ENCODE assay signal across 8 cellular contexts in the genomic region with DNA sequence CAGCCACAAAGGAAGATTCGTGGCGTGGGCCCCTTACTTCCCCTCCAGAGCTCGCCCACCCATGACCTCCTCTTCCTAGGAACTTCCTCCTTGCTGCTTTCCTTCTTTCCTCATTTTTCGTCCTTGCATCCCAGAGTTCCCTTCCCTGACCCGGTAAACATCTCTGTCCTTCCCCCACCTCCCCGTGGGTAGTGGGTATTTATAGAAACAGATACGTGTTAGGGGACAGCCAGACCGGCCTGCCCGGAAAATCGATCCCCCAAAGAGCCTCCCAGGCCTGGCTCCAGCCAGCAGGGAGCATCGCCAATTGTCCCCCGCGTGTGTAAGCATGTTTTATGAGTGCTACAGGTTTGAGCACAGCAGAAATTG. TPM values are rescaled to one million over a fixed set of nuclear protein-coding genes. Genes with fewer than 3 reads are reported as not detected.
DNase-seq lines count a peak whose midpoint lies in the region; ATAC-seq and TF ChIP-seq lines count a peak whose summit lies in the region.

No MANE protein-coding gene starts in this region.

- no peak for ATAC-seq in naive thymus-derived CD8-positive, alpha-beta T cell
- ATAC-seq in HG02884 (IDR thresholded peaks at IDR 0.05; ENCODE audit: unreplicated experiment): no peak

- POLR2A ChIA-PET in naive thymus-derived CD8-positive, alpha-beta T cell (lab: Charles Lee): interaction anchor here (0.7 to 15.2 kb wide), 15 partner anchors 11 to 361 kb away, joined by 3 to 352 read pairs (median 7); no protein-coding TSS in a partner anchor

- peak overlapping the region; percentile 96 to 99 (median 98) for H3K27ac ChIP-seq in esophagus muscularis mucosa (replicated peaks in 1 of 4)

- H3K9me3 ChIP-seq in esophagus muscularis mucosa: no peaks in the 10 kb centered on the region

- peak overlapping the region; percentile 97 for H3K4me3 Mint-ChIP-seq in activated CD4-positive, alpha-beta T cell treated with anti-CD3 and anti-CD28 coated beads, Interleukin-2, amount 10 ng/mL, durations not matched to agents 24 days and 14 days
- H3K4me3 Mint-ChIP-seq in T-helper 2 cell treated with Interferon-gamma antibody and Interleukin-4, amounts not matched to agents 5 μg/mL and 100 μg/mL, for 36 hours: peak overlapping the region; percentile 86
- H3K4me3 Mint-ChIP-seq in naive thymus-derived CD8-positive, alpha-beta T cell: peak overlapping the region; percentile 94 to 100 (median 98)

- no peaks in the 10 kb centered on the region for H3K36me3 ChIP-seq in esophagus muscularis mucosa

- H3K9me3 Mint-ChIP-seq in activated CD4-positive, alpha-beta T cell treated with anti-CD3 and anti-CD28 coated beads, Interleukin-2, amount 10 ng/mL, durations not matched to agents 24 days and 14 days: no peaks in the 10 kb centered on the region
- no peaks in the 10 kb centered on the region for H3K9me3 Mint-ChIP-seq in T-helper 2 cell treated with Interferon-gamma antibody and Interleukin-4, amounts not matched to agents 5 μg/mL and 100 μg/mL, for 36 hours
- peaks cover 0 to 1% (median 0%) of the 10 kb centered on the region in 9 donors for H3K9me3 Mint-ChIP-seq in naive thymus-derived CD8-positive, alpha-beta T cell

- peak overlapping the region; percentile 85 to 100 (median 98) for H3K4me3 ChIP-seq in esophagus muscularis mucosa

- peak overlapping the region; percentile 92 for H3K27ac Mint-ChIP-seq in activated CD4-positive, alpha-beta T cell treated with anti-CD3 and anti-CD28 coated beads, Interleukin-2, amount 10 ng/mL, durations not matched to agents 24 days and 14 days
- peak overlapping the region; percentile 80 for H3K27ac Mint-ChIP-seq in T-helper 2 cell treated with Interferon-gamma antibody and Interleukin-4, amounts not matched to agents 5 μg/mL and 100 μg/mL, for 36 hours
- peak overlapping the region; percentile 94 to 99 (median 97) for H3K27ac Mint-ChIP-seq in naive thymus-derived CD8-positive, alpha-beta T cell

- H3K4me1 ChIP-seq in esophagus muscularis mucosa: peaks cover 38 to 65% (median 62%) of the 10 kb centered on the region in 4 donors

- TF ChIP-seq POLR2A in esophagus muscularis mucosa (IDR thresholded peaks at IDR 0.05; ENCODE audit: low read depth): no peak

- intact Hi-C loops in activated CD4-positive, alpha-beta T cell treated with anti-CD3 and anti-CD28 coated beads, Interleukin-2, amount 10 ng/mL, durations not matched to agents 24 days and 14 days (cut with micrococcal nuclease): loop anchor here (1.0 to 10.0 kb wide), 3 partner anchors 48 to 295 kb away; no protein-coding TSS in a partner anchor
- intact Hi-C loops in esophagus muscularis mucosa (cut with DNase I): loop anchor here (10.0 kb wide), 1 partner anchor 175 kb away; no protein-coding TSS in a partner anchor

- peaks cover 46% of the 10 kb centered on the region for H3K4me1 Mint-ChIP-seq in activated CD4-positive, alpha-beta T cell treated with anti-CD3 and anti-CD28 coated beads, Interleukin-2, amount 10 ng/mL, durations not matched to agents 24 days and 14 days
- peaks cover 44% of the 10 kb centered on the region for H3K4me1 Mint-ChIP-seq in T-helper 2 cell treated with Interferon-gamma antibody and Interleukin-4, amounts not matched to agents 5 μg/mL and 100 μg/mL, for 36 hours (ENCODE audit: low read depth)
- peaks cover 42 to 63% (median 51%) of the 10 kb centered on the region in 4 donors for H3K4me1 Mint-ChIP-seq in naive thymus-derived CD8-positive, alpha-beta T cell

- H3K36me3 Mint-ChIP-seq in activated CD4-positive, alpha-beta T cell treated with anti-CD3 and anti-CD28 coated beads, Interleukin-2, amount 10 ng/mL, durations not matched to agents 24 days and 14 days (ENCODE audit: low read depth): peaks cover 36% of the 10 kb centered on the region
- peaks cover 32% of the 10 kb centered on the region for H3K36me3 Mint-ChIP-seq in T-helper 2 cell treated with Interferon-gamma antibody and Interleukin-4, amounts not matched to agents 5 μg/mL and 100 μg/mL, for 36 hours (ENCODE audit: low read depth)
- H3K36me3 Mint-ChIP-seq in naive thymus-derived CD8-positive, alpha-beta T cell: peaks cover 18 to 45% (median 26%) of the 10 kb centered on the region in 3 donors

- no peaks in the 10 kb centered on the region for H3K27me3 ChIP-seq in esophagus muscularis mucosa

- under 1% methylated on average over 13 of the region's 13 CpGs for WGBS in esophagus muscularis mucosa

- no peak for TF ChIP-seq EP300 in esophagus muscularis mucosa (IDR thresholded peaks at IDR 0.05)

- DNase-seq in activated CD4-positive, alpha-beta T cell treated with anti-CD3 and anti-CD28 coated beads, Interleukin-2, amount 10 ng/mL, durations not matched to agents 24 days and 14 days: peak; percentile 70
- no peak for DNase-seq in activated CD4-positive, alpha-beta T cell treated with anti-CD3 and anti-CD28 coated beads for 1 hour
- DNase-seq in T-helper 2 cell treated with Interferon-gamma antibody and Interleukin-4, amounts not matched to agents 5 μg/mL and 100 μg/mL, for 36 hours (ENCODE audit: low spot score): no peak
- DNase-seq in esophagus muscularis mucosa (ENCODE audit: extremely low spot score) (no peak), DMS153 (lab: John Stamatoyannopoulos, UW) (no peak), NCI-H2081 treated with DMSO at 0.1 percent for 48 hours (lab: John Stamatoyannopoulos, UW) (no peak)
- DNase-seq in naive thymus-derived CD8-positive, alpha-beta T cell: peak in 1 of 10 donors; percentile 18

- TF ChIP-seq CTCF in esophagus muscularis mucosa (IDR thresholded peaks at IDR 0.05): no peak

- H3K27me3 Mint-ChIP-seq in activated CD4-positive, alpha-beta T cell treated with anti-CD3 and anti-CD28 coated beads, Interleukin-2, amount 10 ng/mL, durations not matched to agents 24 days and 14 days: peaks cover 3% of the 10 kb centered on the region
- H3K27me3 Mint-ChIP-seq in T-helper 2 cell treated with Interferon-gamma antibody and Interleukin-4, amounts not matched to agents 5 μg/mL and 100 μg/mL, for 36 hours (ENCODE audit: low read depth): peaks cover 14% of the 10 kb centered on the region
- no peaks in the 10 kb centered on the region for H3K27me3 Mint-ChIP-seq in naive thymus-derived CD8-positive, alpha-beta T cell

RNA-seq across cellular contexts. Expression of gene DYRK2, which starts 1.6 kb away (rescaled TPM):
- total RNA-seq in activated CD4-positive, alpha-beta T cell treated with anti-CD3 and anti-CD28 coated beads, Interleukin-2, amount 10 ng/mL, durations not matched to agents 24 days and 14 days: 35.5 and 37.8 TPM in 2 replicates
- 10 to 100 TPM; 22.2 to 57.9 (median 36.9) TPM for total RNA-seq in esophagus muscularis mucosa
- 100 to 1,000 TPM; 189 to 206 TPM for total RNA-seq in naive thymus-derived CD8-positive, alpha-beta T cell
- 10 to 100 TPM; 47.7 to 94.7 (median 62.4) TPM for polyA plus RNA-seq in naive thymus-derived CD8-positive, alpha-beta T cell
